13 cellular contexts compared by ENCODE assay signal in the genomic region with DNA sequence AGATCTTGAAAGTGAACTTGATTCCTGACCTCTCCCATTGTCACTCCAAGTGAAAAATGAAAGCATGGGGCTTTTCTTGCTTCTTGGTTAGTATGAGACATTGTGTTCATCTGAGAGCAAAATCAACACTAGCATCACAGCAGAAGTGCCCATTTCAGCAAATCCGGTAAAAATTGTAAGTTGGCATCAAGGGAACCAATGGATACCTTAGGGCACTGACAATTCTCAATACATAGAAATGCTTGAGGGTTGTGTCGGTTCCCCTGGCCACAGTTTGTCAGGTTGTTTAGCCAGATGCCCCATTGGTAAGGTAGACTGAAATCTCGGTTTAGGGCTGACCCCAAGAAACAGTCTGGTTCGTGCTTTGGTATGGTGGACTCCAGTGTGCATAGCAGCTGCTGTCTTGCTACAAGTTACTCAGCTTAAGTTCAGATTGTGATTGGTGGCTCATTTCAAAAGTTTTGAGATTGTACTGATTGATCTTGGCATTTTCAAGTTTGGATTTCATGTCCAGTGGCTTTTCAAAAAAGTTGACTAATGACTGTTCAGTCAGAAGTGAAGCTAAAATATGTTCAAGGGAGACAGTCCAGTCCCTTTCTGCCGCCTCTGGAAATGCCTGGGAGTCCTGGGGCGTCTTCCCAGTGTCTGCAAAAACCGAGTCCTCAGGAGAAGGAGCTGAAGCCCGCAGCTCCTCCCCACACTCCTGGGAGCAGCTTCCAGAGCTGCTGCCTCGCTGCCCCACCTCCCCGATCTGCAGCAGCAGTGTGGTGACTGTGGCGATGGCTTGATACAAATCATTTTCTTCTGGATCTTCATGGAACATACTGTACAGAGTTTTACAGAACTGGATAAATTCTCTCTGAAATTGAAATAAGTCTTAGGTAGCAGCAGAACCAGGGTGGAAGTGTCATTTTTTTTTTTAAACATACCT. TPM values are rescaled to one million over a fixed set of nuclear protein-coding genes. Genes with fewer than 3 reads are reported as not detected.
DNase-seq lines count a peak whose midpoint lies in the region; ATAC-seq and TF ChIP-seq lines count a peak whose summit lies in the region.
"Had no signal": no experiment of that assay in that cellular context is flagged by ENCODE, and none has a peak within 500 bp of the region (broad histone marks: within the 10 kb centered on the region; RNA-seq: fewer than 3 reads in every experiment).

No MANE protein-coding gene starts in this region.

- CTCF ChIA-PET in A673 (lab: Charles Lee) = no interaction called here

- DNase-seq in A673 (ENCODE audit: low spot score) (no peak), ELR (ENCODE audit: low read depth) (peak; percentile 26), SK-N-MC (ENCODE audit: low read depth, low spot score) (no peak), erythroblast (lab: John Stamatoyannopoulos, UW) (no peak), NCI-H748 treated with DMSO at 0.1 percent for 48 hours (lab: John Stamatoyannopoulos, UW) (no peak), hepatic stellate cell (ENCODE audit: low spot score) (no peak), stomach (no peak)
- DNase-seq: H7, left ventricle myocardium superior, NCI-H1105 treated with DMSO at 0.1 percent for 48 hours had no signal

- TF ChIP-seq CTCF in A673 (conservative IDR thresholded peaks at IDR 0.05; ENCODE audit: low read depth, low read length) = no peak
- TF ChIP-seq CTCF in stomach (IDR thresholded peaks at IDR 0.05) = no peak

- peak; percentile 44 for TF ChIP-seq POLR2A in erythroblast (IDR thresholded peaks at IDR 0.05; ENCODE audit: low read length)
- TF ChIP-seq POLR2A in stomach (IDR thresholded peaks at IDR 0.05) = no peak

- H3K36me3 ChIP-seq in A673 (ENCODE audit: insufficient read depth, low read length, poor library complexity, severe bottlenecking) = peaks cover 79% of the 10 kb centered on the region
- H3K36me3 ChIP-seq in SK-N-MC (ENCODE audit: insufficient read depth, low read length) = peaks cover 87% of the 10 kb centered on the region
- H3K36me3 ChIP-seq in stomach = peaks cover 68 to 86% (median 80%) of the 10 kb centered on the region in 4 donors

- H3K27ac ChIP-seq in A673 (ENCODE audit: low read depth, low read length, poor library complexity, severe bottlenecking) (peak overlapping the region; percentile 28), SK-N-MC (peak overlapping the region; percentile 82), stomach (peak overlapping the region in 1 of 5 donors; percentile 21)
- H3K27ac ChIP-seq: body of pancreas had no signal

- ATAC-seq in HG03097 (IDR thresholded peaks at IDR 0.05; ENCODE audit: low FRiP score, unreplicated experiment) = no peak
- ATAC-seq: activated CD4-positive, CD25-positive, alpha-beta regulatory T cell treated with anti-CD3 and anti-CD28 coated beads, Interleukin-2, amount 50 U/mL, for 24 hours; body of pancreas; left ventricle myocardium superior had no signal

- H3K27me3 ChIP-seq in A673 (replicated peaks; ENCODE audit: insufficient read depth, low read depth, low read length, poor library complexity) (no peaks in the 10 kb centered on the region), stomach (no peaks in the 10 kb centered on the region)
- H3K27me3 ChIP-seq: body of pancreas had no signal

- 51 to 83% (median 57%) methylated on average over 11 of the region's 11 CpGs for WGBS in stomach, 5 donors

- peaks cover 15% of the 10 kb centered on the region for H3K4me1 ChIP-seq in A673 (ENCODE audit: insufficient read depth, low read length, poor library complexity, severe bottlenecking)
- peaks cover 9 to 69% (median 36%) of the 10 kb centered on the region in 4 donors for H3K4me1 ChIP-seq in stomach

- BruUV-seq in A673 (replicated peaks; lab: Mats Ljungman, UMichigan) = no TSS peak

- H3K9me3 ChIP-seq in A673 (ENCODE audit: low read depth, low read length, poor library complexity, severe bottlenecking) (no peaks in the 10 kb centered on the region), SK-N-MC (ENCODE audit: low read depth, low read length) (no peaks in the 10 kb centered on the region), stomach (no peaks in the 10 kb centered on the region)
- H3K9me3 ChIP-seq: body of pancreas had no signal

- peak overlapping the region; percentile 22 for H3K9ac ChIP-seq in SK-N-MC (ENCODE audit: insufficient read length)

- TF ChIP-seq EP300 in stomach (IDR thresholded peaks at IDR 0.05) = no peak

- POLR2A ChIA-PET in A673 (lab: Charles Lee; ENCODE audit: low non-redundant PET) = interaction anchor here (0.6 kb wide), 1 partner anchor 194 kb away, joined by 3 read pairs; no protein-coding TSS in a partner anchor

- intact Hi-C loops in A673 (cut with micrococcal nuclease; ENCODE audit: unreplicated experiment) = no loop called here
- intact Hi-C loops in stomach (cut with DNase I; ENCODE audit: low total_unique reads) = no loop called here

- no peak overlapping the region for H3K4me3 ChIP-seq in A673 (ENCODE audit: low read depth, low read length, poor library complexity, severe bottlenecking)
- no peak overlapping the region for H3K4me3 ChIP-seq in SK-N-MC
- H3K4me3 ChIP-seq in stomach = no peak overlapping the region
- H3K4me3 ChIP-seq: body of pancreas had no signal

RNA-seq across cellular contexts. Expression of a gene that starts 5.6 kb away (rescaled TPM):
- 1,187 and 1,196 TPM in 2 replicates for total RNA-seq in A673 (2021)
- total RNA-seq in stomach = 1,000 to 10,000 TPM in 4 of 5 donors, 100 to 1,000 TPM in 1; 272 to 1,474 (median 1,038) TPM
- 1,000 to 10,000 TPM; 5,640 to 7,137 (median 6,556) TPM for polyA plus RNA-seq in stomach
